Comparison of ENCODE assay signal across 8 cellular contexts in genomic region chr6:153032255-153032882, GRCh38. TPM values are rescaled to one million over a fixed set of nuclear protein-coding genes. Genes with fewer than 3 reads are reported as not detected.
DNase-seq lines count a peak whose midpoint lies in the region; ATAC-seq and TF ChIP-seq lines count a peak whose summit lies in the region.

No MANE protein-coding gene starts in this region.

- no peaks in the 10 kb centered on the region for H3K9me3 Mint-ChIP-seq in neural progenitor cell

- H3K27me3 Mint-ChIP-seq in neural progenitor cell (ENCODE audit: insufficient read depth, low read depth), result no peaks in the 10 kb centered on the region

- H3K79me2 ChIP-seq in neural progenitor cell (ENCODE audit: low read depth), result no peaks in the 10 kb centered on the region

- H3K27ac ChIP-seq in colonic mucosa (no peak overlapping the region), neural progenitor cell (no peak overlapping the region)

- H3K36me3 Mint-ChIP-seq in neural progenitor cell, result no peaks in the 10 kb centered on the region

- no peak overlapping the region for H3K9ac ChIP-seq in colonic mucosa (ENCODE audit: low read depth in 2 of 2, low read length in 2 of 2)
- H3K9ac ChIP-seq in neural progenitor cell, result no peak overlapping the region

- intact Hi-C loops in colonic mucosa (cut with DNase I), result loop anchor here (5.0 to 10.0 kb wide), 4 partner anchors 75 to 482 kb away; no protein-coding TSS in a partner anchor
- intact Hi-C loops in sciatic nerve (cut with DNase I), result no loop called here
- intact Hi-C loops in mucosa of descending colon (cut with DNase I, micrococcal nuclease), result loop anchor here in 1 of 2 donors (10.0 kb wide), 1 partner anchor 482 kb away; no protein-coding TSS in a partner anchor

- H3K27me3 ChIP-seq in colonic mucosa (no peaks in the 10 kb centered on the region), neural progenitor cell (no peaks in the 10 kb centered on the region)

- H2AFZ ChIP-seq in neural progenitor cell (replicated peaks), result no peak overlapping the region

- TF ChIP-seq CTCF in colonic mucosa (IDR thresholded peaks at IDR 0.05) (peak; percentile 34), neural progenitor cell (IDR thresholded peaks at IDR 0.05) (peak; percentile 52), mucosa of descending colon (IDR thresholded peaks at IDR 0.05) (no peak)

- no peak overlapping the region for H3K4me3 ChIP-seq in colonic mucosa
- H3K4me3 ChIP-seq in neural progenitor cell, result no peak overlapping the region
- no peak overlapping the region for H3K4me3 ChIP-seq in mucosa of descending colon

- no peak overlapping the region for H3K27ac Mint-ChIP-seq in neural progenitor cell

- no peaks in the 10 kb centered on the region for H3K4me1 Mint-ChIP-seq in neural progenitor cell

- H3K9me3 ChIP-seq in colonic mucosa (no peaks in the 10 kb centered on the region), neural progenitor cell (ENCODE audit: low read depth) (no peaks in the 10 kb centered on the region), mucosa of descending colon (no peaks in the 10 kb centered on the region)

- ATAC-seq in sciatic nerve (no peak), mucosa of descending colon (no peak)

- no peak overlapping the region for H3K4me3 Mint-ChIP-seq in neural progenitor cell

- H4K20me1 ChIP-seq in neural progenitor cell (ENCODE audit: low read depth), result no peaks in the 10 kb centered on the region

- H3F3A ChIP-seq in neural progenitor cell (ENCODE audit: low read depth), result no peaks in the 10 kb centered on the region

- peak; percentile 5 for DNase-seq in NCI-H446 treated with DMSO at 0.1 percent for 48 hours (lab: John Stamatoyannopoulos, UW)
- DNase-seq in NCI-H446 (lab: John Stamatoyannopoulos, UW), result no peak
- DNase-seq in NCI-H2196 (lab: John Stamatoyannopoulos, UW; ENCODE audit: unreplicated experiment), result peak; percentile 51
- DNase-seq in colonic mucosa, result no peak
- peak; percentile 9 for DNase-seq in neural progenitor cell (ENCODE audit: low spot score)
- no peak for DNase-seq in sciatic nerve (ENCODE audit: low spot score)
- DNase-seq in mucosa of descending colon, result no peak
- DNase-seq in SHP77 (lab: John Stamatoyannopoulos, UW), result no peak

- no peak overlapping the region for H3K4me2 ChIP-seq in neural progenitor cell

- H3K36me3 ChIP-seq in colonic mucosa (no peaks in the 10 kb centered on the region), neural progenitor cell (no peaks in the 10 kb centered on the region), mucosa of descending colon (ENCODE audit: low read depth) (no peaks in the 10 kb centered on the region)

- H3K4me1 ChIP-seq in colonic mucosa (no peaks in the 10 kb centered on the region), neural progenitor cell (no peaks in the 10 kb centered on the region), mucosa of descending colon (ENCODE audit: low read depth) (peaks cover 10% of the 10 kb centered on the region)

RNA-seq across cellular contexts. Expression of gene MTRF1L, which starts 29.9 kb away (rescaled TPM):
- 10 to 100 TPM; 20.2 to 23.9 TPM for total RNA-seq in colonic mucosa
- 23.1 and 29.0 TPM in 2 replicates for total RNA-seq in neural progenitor cell (ENCODE audit: low replicate concordance)
- 17.8 TPM for total RNA-seq in sciatic nerve
- total RNA-seq in mucosa of descending colon, result 10 to 100 TPM; 21.8 to 30.7 (median 22.2) TPM

RNA-seq across cellular contexts. Expression of gene FBXO5, which starts 49.5 kb away (rescaled TPM):
- total RNA-seq in colonic mucosa (10 to 100 TPM in 1 of 2 donors, 1 to 10 TPM in 1; 7.4 to 16.2 TPM), neural progenitor cell (ENCODE audit: low replicate concordance) (80.7 and 111 TPM in 2 replicates), sciatic nerve (5.1 TPM), mucosa of descending colon (1 to 10 TPM; 3.1 to 7.6 (median 5.5) TPM)

Comparison
In these comparisons a context has a peak if more than half of its experiments do, and no peak if none do; other contexts are left out.
1. DNase-seq: peak in NCI-H446 treated with DMSO at 0.1 percent for 48 hours (single experiment), NCI-H2196 (single experiment) and neural progenitor cell (single experiment); none in NCI-H446 (0 of 2), colonic mucosa (single experiment), sciatic nerve (single experiment), mucosa of descending colon (0 of 3) and SHP77 (0 of 2).